1 cellular context compared by ENCODE assay signal in the genomic region with DNA sequence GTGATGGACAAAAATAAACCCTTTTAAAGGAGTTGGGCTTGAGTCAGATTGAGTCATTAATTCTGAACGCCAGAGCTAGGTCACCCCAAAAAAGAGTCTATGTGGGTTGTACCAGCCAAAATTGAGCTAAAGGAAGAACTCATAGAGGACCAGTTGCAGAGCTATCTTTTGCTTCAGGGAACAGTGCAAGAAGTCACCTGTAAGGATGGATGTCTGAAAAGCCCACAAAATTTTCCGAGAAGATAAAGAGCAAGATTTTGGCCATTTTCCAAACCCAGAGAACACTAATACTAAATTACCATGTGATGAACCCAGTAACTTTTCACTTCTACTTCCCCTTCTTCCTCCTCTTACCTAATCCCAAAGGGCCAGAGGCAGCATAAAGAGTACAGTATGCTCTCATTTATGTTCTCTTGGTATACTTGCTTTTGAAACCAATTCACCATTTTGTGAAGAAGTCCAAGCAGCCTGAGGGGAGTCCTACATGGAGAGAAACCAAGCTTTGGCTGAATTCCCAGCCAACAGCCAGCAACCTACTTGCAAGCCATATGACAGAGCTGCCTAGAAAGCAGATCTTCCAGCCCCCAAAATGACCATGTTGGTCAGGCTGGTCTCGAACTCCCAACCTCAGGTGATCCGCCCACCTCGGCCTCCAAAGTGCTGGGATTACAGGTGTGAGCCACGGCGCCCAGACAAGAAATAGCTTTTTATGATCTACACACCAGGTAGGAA.
A peak's percentile ranks its signal among the peaks of the same experiment; 100 is the strongest.
TF ChIP-seq lines count a peak whose summit lies in the region.

No MANE protein-coding gene starts in this region.

TF ChIP-seq in GM12878, 131 proteins besides CTCF, POLR2A, EP300 and RAD21 (continued from another document):
- TF ChIP-seq, protein P1, sequence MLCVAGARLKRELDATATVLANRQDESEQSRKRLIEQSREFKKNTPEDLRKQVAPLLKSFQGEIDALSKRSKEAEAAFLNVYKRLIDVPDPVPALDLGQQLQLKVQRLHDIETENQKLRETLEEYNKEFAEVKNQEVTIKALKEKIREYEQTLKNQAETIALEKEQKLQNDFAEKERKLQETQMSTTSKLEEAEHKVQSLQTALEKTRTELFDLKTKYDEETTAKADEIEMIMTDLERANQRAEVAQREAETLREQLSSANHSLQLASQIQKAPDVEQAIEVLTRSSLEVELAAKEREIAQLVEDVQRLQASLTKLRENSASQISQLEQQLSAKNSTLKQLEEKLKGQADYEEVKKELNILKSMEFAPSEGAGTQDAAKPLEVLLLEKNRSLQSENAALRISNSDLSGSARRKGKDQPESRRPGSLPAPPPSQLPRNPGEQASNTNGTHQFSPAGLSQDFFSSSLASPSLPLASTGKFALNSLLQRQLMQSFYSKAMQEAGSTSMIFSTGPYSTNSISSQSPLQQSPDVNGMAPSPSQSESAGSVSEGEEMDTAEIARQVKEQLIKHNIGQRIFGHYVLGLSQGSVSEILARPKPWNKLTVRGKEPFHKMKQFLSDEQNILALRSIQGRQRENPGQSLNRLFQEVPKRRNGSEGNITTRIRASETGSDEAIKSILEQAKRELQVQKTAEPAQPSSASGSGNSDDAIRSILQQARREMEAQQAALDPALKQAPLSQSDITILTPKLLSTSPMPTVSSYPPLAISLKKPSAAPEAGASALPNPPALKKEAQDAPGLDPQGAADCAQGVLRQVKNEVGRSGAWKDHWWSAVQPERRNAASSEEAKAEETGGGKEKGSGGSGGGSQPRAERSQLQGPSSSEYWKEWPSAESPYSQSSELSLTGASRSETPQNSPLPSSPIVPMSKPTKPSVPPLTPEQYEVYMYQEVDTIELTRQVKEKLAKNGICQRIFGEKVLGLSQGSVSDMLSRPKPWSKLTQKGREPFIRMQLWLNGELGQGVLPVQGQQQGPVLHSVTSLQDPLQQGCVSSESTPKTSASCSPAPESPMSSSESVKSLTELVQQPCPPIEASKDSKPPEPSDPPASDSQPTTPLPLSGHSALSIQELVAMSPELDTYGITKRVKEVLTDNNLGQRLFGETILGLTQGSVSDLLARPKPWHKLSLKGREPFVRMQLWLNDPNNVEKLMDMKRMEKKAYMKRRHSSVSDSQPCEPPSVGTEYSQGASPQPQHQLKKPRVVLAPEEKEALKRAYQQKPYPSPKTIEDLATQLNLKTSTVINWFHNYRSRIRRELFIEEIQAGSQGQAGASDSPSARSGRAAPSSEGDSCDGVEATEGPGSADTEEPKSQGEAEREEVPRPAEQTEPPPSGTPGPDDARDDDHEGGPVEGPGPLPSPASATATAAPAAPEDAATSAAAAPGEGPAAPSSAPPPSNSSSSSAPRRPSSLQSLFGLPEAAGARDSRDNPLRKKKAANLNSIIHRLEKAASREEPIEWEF (IDR thresholded peaks at IDR 0.05; ENCODE audit: insufficient replicate concordance, low read depth, low read length), result peak; percentile 26
- TF ChIP-seq, protein P2, sequence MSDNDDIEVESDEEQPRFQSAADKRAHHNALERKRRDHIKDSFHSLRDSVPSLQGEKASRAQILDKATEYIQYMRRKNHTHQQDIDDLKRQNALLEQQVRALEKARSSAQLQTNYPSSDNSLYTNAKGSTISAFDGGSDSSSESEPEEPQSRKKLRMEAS (IDR thresholded peaks at IDR 0.05; ENCODE audit: low read depth, low read length), result no peak
- TF ChIP-seq ZZZ3 (IDR thresholded peaks at IDR 0.05; ENCODE audit: control insufficient read depth, insufficient read length, low read depth) (no peak), PML (IDR thresholded peaks at IDR 0.05; ENCODE audit: low read length) (no peak), KDM1A (IDR thresholded peaks at IDR 0.05; ENCODE audit: borderline replicate concordance) (no peak), SRF (IDR thresholded peaks at IDR 0.05; ENCODE audit: low read depth in 2 of 2, low read length in 2 of 2) (no peak), SPI1 (IDR thresholded peaks at IDR 0.05; ENCODE audit: borderline replicate concordance, insufficient read depth, low read depth, low read length) (peak; percentile 52), ZSCAN29 (IDR thresholded peaks at IDR 0.05) (no peak)
- TF ChIP-seq, protein P3, sequence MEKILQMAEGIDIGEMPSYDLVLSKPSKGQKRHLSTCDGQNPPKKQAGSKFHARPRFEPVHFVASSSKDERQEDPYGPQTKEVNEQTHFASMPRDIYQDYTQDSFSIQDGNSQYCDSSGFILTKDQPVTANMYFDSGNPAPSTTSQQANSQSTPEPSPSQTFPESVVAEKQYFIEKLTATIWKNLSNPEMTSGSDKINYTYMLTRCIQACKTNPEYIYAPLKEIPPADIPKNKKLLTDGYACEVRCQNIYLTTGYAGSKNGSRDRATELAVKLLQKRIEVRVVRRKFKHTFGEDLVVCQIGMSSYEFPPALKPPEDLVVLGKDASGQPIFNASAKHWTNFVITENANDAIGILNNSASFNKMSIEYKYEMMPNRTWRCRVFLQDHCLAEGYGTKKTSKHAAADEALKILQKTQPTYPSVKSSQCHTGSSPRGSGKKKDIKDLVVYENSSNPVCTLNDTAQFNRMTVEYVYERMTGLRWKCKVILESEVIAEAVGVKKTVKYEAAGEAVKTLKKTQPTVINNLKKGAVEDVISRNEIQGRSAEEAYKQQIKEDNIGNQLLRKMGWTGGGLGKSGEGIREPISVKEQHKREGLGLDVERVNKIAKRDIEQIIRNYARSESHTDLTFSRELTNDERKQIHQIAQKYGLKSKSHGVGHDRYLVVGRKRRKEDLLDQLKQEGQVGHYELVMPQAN (conservative IDR thresholded peaks at IDR 0.05), result no peak
- TF ChIP-seq, protein P4, sequence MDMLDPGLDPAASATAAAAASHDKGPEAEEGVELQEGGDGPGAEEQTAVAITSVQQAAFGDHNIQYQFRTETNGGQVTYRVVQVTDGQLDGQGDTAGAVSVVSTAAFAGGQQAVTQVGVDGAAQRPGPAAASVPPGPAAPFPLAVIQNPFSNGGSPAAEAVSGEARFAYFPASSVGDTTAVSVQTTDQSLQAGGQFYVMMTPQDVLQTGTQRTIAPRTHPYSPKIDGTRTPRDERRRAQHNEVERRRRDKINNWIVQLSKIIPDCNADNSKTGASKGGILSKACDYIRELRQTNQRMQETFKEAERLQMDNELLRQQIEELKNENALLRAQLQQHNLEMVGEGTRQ (IDR thresholded peaks at IDR 0.05; ENCODE audit: borderline replicate concordance, low read depth, low read length), result no peak; the same call in 1 of the 2 replicates
- TF ChIP-seq, protein P5, sequence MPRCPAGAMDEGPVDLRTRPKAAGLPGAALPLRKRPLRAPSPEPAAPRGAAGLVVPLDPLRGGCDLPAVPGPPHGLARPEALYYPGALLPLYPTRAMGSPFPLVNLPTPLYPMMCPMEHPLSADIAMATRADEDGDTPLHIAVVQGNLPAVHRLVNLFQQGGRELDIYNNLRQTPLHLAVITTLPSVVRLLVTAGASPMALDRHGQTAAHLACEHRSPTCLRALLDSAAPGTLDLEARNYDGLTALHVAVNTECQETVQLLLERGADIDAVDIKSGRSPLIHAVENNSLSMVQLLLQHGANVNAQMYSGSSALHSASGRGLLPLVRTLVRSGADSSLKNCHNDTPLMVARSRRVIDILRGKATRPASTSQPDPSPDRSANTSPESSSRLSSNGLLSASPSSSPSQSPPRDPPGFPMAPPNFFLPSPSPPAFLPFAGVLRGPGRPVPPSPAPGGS (IDR thresholded peaks at IDR 0.05; ENCODE audit: borderline replicate concordance, insufficient read depth, low read depth, low read length, poor library complexity, severe bottlenecking), result no peak
